In genomic region chr16:11312718-11313492, GRCh38 we compare ENCODE assay signal across 9 cellular contexts. TPM values are rescaled to one million over a fixed set of nuclear protein-coding genes. Genes with fewer than 3 reads are reported as not detected.
DNase-seq lines count a peak whose midpoint lies in the region; ATAC-seq and TF ChIP-seq lines count a peak whose summit lies in the region.
"Had no signal": no experiment of that assay in that cellular context is flagged by ENCODE, and none has a peak within 500 bp of the region (broad histone marks: within the 10 kb centered on the region; RNA-seq: fewer than 3 reads in every experiment).

No MANE protein-coding gene starts in this region.

- no peak for TF ChIP-seq CTCF in mucosa of descending colon (IDR thresholded peaks at IDR 0.05)

- peak; percentile 14 for DNase-seq in COLO668 (lab: John Stamatoyannopoulos, UW; ENCODE audit: unreplicated experiment)
- peak; percentile 84 for DNase-seq in astrocyte of the hippocampus (ENCODE audit: low read depth, low spot score)
- peak; percentile 64 to 77 (median 76) for DNase-seq in mucosa of descending colon
- DNase-seq in activated gamma-delta T cell (lab: John Stamatoyannopoulos, UW): no peak

- H3K9me3 ChIP-seq in mucosa of descending colon: no peaks in the 10 kb centered on the region

- peak; percentile 75 for ATAC-seq in mucosa of descending colon
- ATAC-seq in HG03039 (IDR thresholded peaks at IDR 0.05; ENCODE audit: unreplicated experiment): no peak
- no peak for ATAC-seq in HG02610 (IDR thresholded peaks at IDR 0.05; ENCODE audit: unreplicated experiment)
- ATAC-seq in HG02678 (IDR thresholded peaks at IDR 0.05; ENCODE audit: unreplicated experiment): no peak

- peak overlapping the region; percentile 64 to 89 (median 67) for H3K27ac Mint-ChIP-seq in IgD-negative memory B cell

- H3K9me3 Mint-ChIP-seq in IgD-negative memory B cell: no peaks in the 10 kb centered on the region
- H3K9me3 Mint-ChIP-seq: immature natural killer cell had no signal

- no peak overlapping the region for H3K4me3 ChIP-seq in mucosa of descending colon

- H3K4me1 ChIP-seq in mucosa of descending colon (ENCODE audit: low read depth): peaks cover 8% of the 10 kb centered on the region

- H3K36me3 Mint-ChIP-seq in IgD-negative memory B cell: no peaks in the 10 kb centered on the region
- H3K36me3 Mint-ChIP-seq: immature natural killer cell had no signal

- intact Hi-C loops in mucosa of descending colon (cut with DNase I, micrococcal nuclease): no loop called here

- peaks cover 5% of the 10 kb centered on the region for H3K27me3 Mint-ChIP-seq in IgD-negative memory B cell

- H3K36me3 ChIP-seq in mucosa of descending colon (ENCODE audit: low read depth): no peaks in the 10 kb centered on the region

- peak overlapping the region in 3 of 4 donors; percentile 33 to 67 (median 34) for H3K4me3 Mint-ChIP-seq in IgD-negative memory B cell

- H3K4me1 Mint-ChIP-seq in IgD-negative memory B cell: peaks cover 33 to 53% (median 51%) of the 10 kb centered on the region in 3 donors

RNA-seq across cellular contexts. Expression of gene PRM1, which starts 31.8 kb away (rescaled TPM):
- polyA plus RNA-seq in IgD-negative memory B cell: not detected
- total RNA-seq in mucosa of descending colon: not detected
- polyA plus RNA-seq: immature natural killer cell had no signal

RNA-seq across cellular contexts. Expression of gene RMI2, which starts 32.4 kb away (rescaled TPM):
- polyA plus RNA-seq in IgD-negative memory B cell: 13.8 TPM
- total RNA-seq in mucosa of descending colon: 10 to 100 TPM in 1 of 3 donors, 1 to 10 TPM in 2; 2.1 to 12.1 (median 7.0) TPM

RNA-seq across cellular contexts. Expression of gene PRM2, which starts 36.6 kb away (rescaled TPM):
- not detected for polyA plus RNA-seq in IgD-negative memory B cell
- total RNA-seq in mucosa of descending colon: not detected
- polyA plus RNA-seq: immature natural killer cell had no signal

RNA-seq across cellular contexts. Expression of gene PRM3, which starts 39.5 kb away (rescaled TPM):
- polyA plus RNA-seq in IgD-negative memory B cell: not detected
- total RNA-seq in mucosa of descending colon: not detected
- polyA plus RNA-seq: immature natural killer cell had no signal

RNA-seq across cellular contexts. Expression of gene TNP2, which starts 43.8 kb away (rescaled TPM):
- polyA plus RNA-seq in IgD-negative memory B cell: not detected
- not detected for total RNA-seq in mucosa of descending colon
- polyA plus RNA-seq: immature natural killer cell had no signal
